ENCODE assay signal across 8 cellular contexts in the genomic region with DNA sequence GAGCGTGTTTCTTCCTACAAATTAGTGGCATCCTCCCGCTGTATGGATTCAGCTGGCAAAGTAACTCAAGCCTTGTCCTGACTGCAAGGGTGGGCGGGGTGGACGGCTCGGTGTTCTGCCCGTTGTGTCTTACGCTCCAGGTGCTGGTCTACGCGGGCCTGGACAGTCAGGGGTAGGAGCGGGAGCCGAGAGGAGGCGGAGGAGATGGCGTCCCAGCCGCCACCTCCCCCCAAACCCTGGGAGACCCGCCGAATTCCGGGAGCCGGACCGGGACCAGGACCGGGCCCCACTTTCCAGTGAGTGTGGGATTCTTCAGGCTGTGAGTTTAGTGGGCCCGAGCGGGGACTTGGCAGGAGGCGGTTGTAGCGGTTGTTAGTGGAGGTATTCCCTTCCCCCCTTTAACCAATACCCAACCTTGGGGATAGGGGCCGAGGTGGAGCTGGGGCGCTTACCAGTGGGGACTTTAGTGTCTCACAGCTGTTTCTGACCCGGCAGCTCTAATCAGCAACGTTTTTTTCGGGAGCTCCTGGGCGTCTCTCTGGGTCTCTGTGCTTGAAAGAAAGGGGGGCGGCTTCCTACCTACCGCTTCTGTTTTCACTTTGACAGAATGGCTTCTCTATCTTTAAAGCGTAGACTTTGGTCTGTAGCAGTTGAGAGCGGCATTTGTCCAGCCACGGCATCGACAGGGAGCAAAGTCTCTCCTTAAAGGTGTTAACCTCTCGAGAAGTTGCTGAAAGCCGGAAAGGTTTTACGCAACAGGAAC. TPM values are rescaled to one million over a fixed set of nuclear protein-coding genes. Genes with fewer than 3 reads are reported as not detected.
A peak's percentile ranks its signal among the peaks of the same experiment; 100 is the strongest.
DNase-seq lines count a peak whose midpoint lies in the region; ATAC-seq and TF ChIP-seq lines count a peak whose summit lies in the region.

A gene with protein sequence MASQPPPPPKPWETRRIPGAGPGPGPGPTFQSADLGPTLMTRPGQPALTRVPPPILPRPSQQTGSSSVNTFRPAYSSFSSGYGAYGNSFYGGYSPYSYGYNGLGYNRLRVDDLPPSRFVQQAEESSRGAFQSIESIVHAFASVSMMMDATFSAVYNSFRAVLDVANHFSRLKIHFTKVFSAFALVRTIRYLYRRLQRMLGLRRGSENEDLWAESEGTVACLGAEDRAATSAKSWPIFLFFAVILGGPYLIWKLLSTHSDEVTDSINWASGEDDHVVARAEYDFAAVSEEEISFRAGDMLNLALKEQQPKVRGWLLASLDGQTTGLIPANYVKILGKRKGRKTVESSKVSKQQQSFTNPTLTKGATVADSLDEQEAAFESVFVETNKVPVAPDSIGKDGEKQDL (plus strand): TSS at position 165 of the 763 bp plus-strand sequence. CDS start 40 bp downstream, at position 205.
A gene with protein sequence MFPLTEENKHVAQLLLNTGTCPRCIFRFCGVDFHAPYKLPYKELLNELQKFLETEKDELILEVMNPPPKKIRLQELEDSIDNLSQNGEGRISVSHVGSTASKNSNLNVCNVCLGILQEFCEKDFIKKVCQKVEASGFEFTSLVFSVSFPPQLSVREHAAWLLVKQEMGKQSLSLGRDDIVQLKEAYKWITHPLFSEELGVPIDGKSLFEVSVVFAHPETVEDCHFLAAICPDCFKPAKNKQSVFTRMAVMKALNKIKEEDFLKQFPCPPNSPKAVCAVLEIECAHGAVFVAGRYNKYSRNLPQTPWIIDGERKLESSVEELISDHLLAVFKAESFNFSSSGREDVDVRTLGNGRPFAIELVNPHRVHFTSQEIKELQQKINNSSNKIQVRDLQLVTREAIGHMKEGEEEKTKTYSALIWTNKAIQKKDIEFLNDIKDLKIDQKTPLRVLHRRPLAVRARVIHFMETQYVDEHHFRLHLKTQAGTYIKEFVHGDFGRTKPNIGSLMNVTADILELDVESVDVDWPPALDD (minus strand): TSS at position 700 of the 763 bp plus-strand sequence. CDS start 6,365 bp downstream, outside the sequence.

- ATAC-seq in GM21529 (IDR thresholded peaks at IDR 0.05; ENCODE audit: unreplicated experiment): peak; percentile 81

- H3K27ac ChIP-seq in osteoblast (ENCODE audit: low read depth, low read length) (peak within 1 kb of the TSS; percentile 79), thymus (ENCODE audit: low read depth) (peak within 1 kb of the TSS; percentile 92)

- H2AFZ ChIP-seq in osteoblast (ENCODE audit: low read length): peak within 1 kb of the TSS; percentile 96

- H3K27me3 ChIP-seq in osteoblast (ENCODE audit: insufficient read depth, low read length) (no peaks in the 10 kb centered on the region), thymus (ENCODE audit: control insufficient read depth, insufficient read depth) (no peaks in the 10 kb centered on the region)

- peaks cover 11% of the 10 kb centered on the region for H3K4me1 ChIP-seq in osteoblast (ENCODE audit: insufficient read depth, low read length)
- no peaks in the 10 kb centered on the region for H3K4me1 ChIP-seq in thymus (ENCODE audit: control insufficient read depth, insufficient read depth, low read length)

- H3K79me2 ChIP-seq in osteoblast (ENCODE audit: insufficient read depth, low read length): peaks cover 67% of the 10 kb centered on the region

- H3K4me1 Mint-ChIP-seq in IgD-negative memory B cell: peaks cover 23 to 38% (median 23%) of the 10 kb centered on the region in 3 donors
- peaks cover 50% of the 10 kb centered on the region for H3K4me1 Mint-ChIP-seq in activated naive CD4-positive, alpha-beta T cell treated with anti-CD3 and anti-CD28 coated beads, Interleukin-2, amount 10 ng/mL, durations not matched to agents 7 days and 5 days

- peaks cover 4% of the 10 kb centered on the region for H3K36me3 Mint-ChIP-seq in IgD-negative memory B cell
- H3K36me3 Mint-ChIP-seq in activated naive CD4-positive, alpha-beta T cell treated with anti-CD3 and anti-CD28 coated beads, Interleukin-2, amount 10 ng/mL, durations not matched to agents 7 days and 5 days: peaks cover 19% of the 10 kb centered on the region

- TF ChIP-seq CTCF in osteoblast (IDR thresholded peaks at IDR 0.05; ENCODE audit: extremely low read depth, low read depth, low read length): no peak

- CTCF ChIA-PET in activated naive CD4-positive, alpha-beta T cell treated with anti-CD3 and anti-CD28 coated beads, Interleukin-2, amount 10 ng/mL, durations not matched to agents 7 days and 5 days (lab: Charles Lee): interaction anchor here (1.9 kb wide), 1 partner anchor 20 kb away, joined by 4 read pairs; no protein-coding TSS in a partner anchor

- peak within 1 kb of the TSS; percentile 96 to 100 (median 100) for H3K4me3 Mint-ChIP-seq in IgD-negative memory B cell
- peak within 1 kb of the TSS; percentile 91 for H3K4me3 Mint-ChIP-seq in activated naive CD4-positive, alpha-beta T cell treated with anti-CD3 and anti-CD28 coated beads, Interleukin-2, amount 10 ng/mL, durations not matched to agents 7 days and 5 days

- peak within 1 kb of the TSS; percentile 81 for H3K4me3 ChIP-seq in osteoblast (ENCODE audit: insufficient read depth, low read length)
- peak within 1 kb of the TSS; percentile 96 for H3K4me3 ChIP-seq in thymus (ENCODE audit: low read length)

- peaks cover 8% of the 10 kb centered on the region for H3K36me3 ChIP-seq in osteoblast (ENCODE audit: insufficient read depth, low read length)
- peaks cover 6% of the 10 kb centered on the region for H3K36me3 ChIP-seq in thymus (ENCODE audit: control insufficient read depth, insufficient read depth)

- peak within 1 kb of the TSS; percentile 89 for H3K4me2 ChIP-seq in osteoblast (ENCODE audit: insufficient read depth, low read length)

- under 1% methylated on average over 39 of the region's 39 CpGs for WGBS in thymus

- H3K27me3 Mint-ChIP-seq in IgD-negative memory B cell: no peaks in the 10 kb centered on the region
- H3K27me3 Mint-ChIP-seq in activated naive CD4-positive, alpha-beta T cell treated with anti-CD3 and anti-CD28 coated beads, Interleukin-2, amount 10 ng/mL, durations not matched to agents 7 days and 5 days: no peaks in the 10 kb centered on the region

- H4K20me1 ChIP-seq in osteoblast (ENCODE audit: insufficient read depth, low read length): peaks cover 4% of the 10 kb centered on the region

- peak within 1 kb of the TSS; percentile 59 to 98 (median 95) for H3K27ac Mint-ChIP-seq in IgD-negative memory B cell
- peak within 1 kb of the TSS; percentile 94 for H3K27ac Mint-ChIP-seq in activated naive CD4-positive, alpha-beta T cell treated with anti-CD3 and anti-CD28 coated beads, Interleukin-2, amount 10 ng/mL, durations not matched to agents 7 days and 5 days

- H3K9me3 ChIP-seq in osteoblast (ENCODE audit: low read depth, low read length) (no peaks in the 10 kb centered on the region), thymus (ENCODE audit: control insufficient read depth) (no peaks in the 10 kb centered on the region)

- no peaks in the 10 kb centered on the region for H3K9me3 Mint-ChIP-seq in IgD-negative memory B cell
- H3K9me3 Mint-ChIP-seq in activated naive CD4-positive, alpha-beta T cell treated with anti-CD3 and anti-CD28 coated beads, Interleukin-2, amount 10 ng/mL, durations not matched to agents 7 days and 5 days: peaks cover 2% of the 10 kb centered on the region

- peak; percentile 65 for TF ChIP-seq POLR2A in Raji (IDR thresholded peaks at IDR 0.05; ENCODE audit: insufficient read depth, low read depth, low read length)

- DNase-seq in EL (peak; percentile 76), glomerular visceral epithelial cell (ENCODE audit: extremely low spot score) (peak; percentile 68), osteoblast (ENCODE audit: insufficient read length, low spot score, missing footprints) (peak; percentile 94)
- DNase-seq in activated naive CD4-positive, alpha-beta T cell treated with anti-CD3 and anti-CD28 coated beads, Interleukin-2, amount 10 ng/mL, durations not matched to agents 7 days and 5 days: peak; percentile 79

RNA-seq across cellular contexts. Expression of the first gene that starts in this region (rescaled TPM):
- polyA plus RNA-seq in IgD-negative memory B cell (10.0 TPM), thymus (18.8 TPM)
- 33.3 and 34.0 TPM in 2 replicates for total RNA-seq in osteoblast

RNA-seq across cellular contexts. Expression of the second gene that starts in this region (rescaled TPM):
- polyA plus RNA-seq in IgD-negative memory B cell: 6.8 TPM
- total RNA-seq in osteoblast: 5.6 and 5.8 TPM in 2 replicates
- polyA plus RNA-seq in thymus: 6.2 TPM

Comparison
In these comparisons a context has a peak if more than half of its experiments do, and no peak if none do; other contexts are left out.
1. Peak in every context shown above with its lines: DNase-seq, ATAC-seq, H3K4me3 ChIP-seq and H3K27ac ChIP-seq.